ENCODE assay signal across 1 cellular context in the genomic region with DNA sequence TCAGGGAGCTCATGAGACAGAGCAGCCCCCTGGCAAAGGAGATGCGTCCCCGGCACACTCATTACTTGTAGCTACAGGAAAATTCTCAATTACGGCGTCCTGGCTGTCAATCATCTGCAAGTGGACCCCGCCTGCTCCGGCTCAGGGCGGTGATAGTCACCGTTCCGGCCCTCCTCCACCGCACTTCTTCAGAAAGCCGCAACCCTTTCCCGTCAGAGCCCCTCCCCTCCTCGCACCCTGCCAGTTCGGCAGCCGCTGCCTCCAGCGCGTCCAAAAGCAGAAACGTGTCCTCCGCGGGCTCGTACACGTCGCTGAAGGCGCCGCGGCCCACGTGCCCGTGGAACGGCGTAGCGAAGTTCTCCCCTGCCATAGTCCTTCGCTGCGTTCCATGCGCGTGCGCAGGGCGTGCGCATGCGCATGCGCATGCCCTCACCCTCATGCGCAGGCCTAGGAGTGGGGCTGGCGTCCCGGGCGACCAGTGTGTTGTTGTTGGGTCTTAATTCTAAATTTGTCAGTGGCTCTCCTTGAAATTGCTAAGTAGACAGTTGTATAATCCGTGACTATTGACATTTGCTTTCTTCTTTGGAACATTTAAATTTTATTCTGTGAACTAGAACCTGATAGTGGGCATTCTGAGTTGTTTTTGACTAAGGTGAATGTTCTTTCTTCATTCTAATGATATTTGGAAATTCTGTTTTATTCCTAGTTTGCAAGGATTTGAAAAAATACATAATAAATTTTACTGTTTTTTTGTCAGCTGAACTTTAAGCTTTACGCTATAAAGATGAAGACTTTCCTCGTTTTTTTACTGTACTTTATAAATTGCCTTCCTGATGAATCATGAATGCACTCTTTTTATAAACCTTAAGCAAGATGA.
TF ChIP-seq lines count a peak whose summit lies in the region.

No MANE protein-coding gene starts in this region.

TF ChIP-seq in HepG2, 621 proteins besides CTCF, POLR2A, EP300 and RAD21 (continued from another document and continues in another):
- TF ChIP-seq, protein P1, sequence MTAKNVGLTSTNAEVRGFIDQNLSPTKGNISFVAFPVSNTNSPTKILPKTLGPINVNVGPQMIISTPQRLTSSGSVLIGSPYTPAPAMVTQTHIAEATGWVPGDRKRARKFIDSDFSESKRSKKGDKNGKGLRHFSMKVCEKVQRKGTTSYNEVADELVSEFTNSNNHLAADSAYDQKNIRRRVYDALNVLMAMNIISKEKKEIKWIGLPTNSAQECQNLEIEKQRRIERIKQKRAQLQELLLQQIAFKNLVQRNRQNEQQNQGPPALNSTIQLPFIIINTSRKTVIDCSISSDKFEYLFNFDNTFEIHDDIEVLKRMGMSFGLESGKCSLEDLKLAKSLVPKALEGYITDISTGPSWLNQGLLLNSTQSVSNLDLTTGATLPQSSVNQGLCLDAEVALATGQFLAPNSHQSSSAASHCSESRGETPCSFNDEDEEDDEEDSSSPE (CRISPR knock-in tag; IDR thresholded peaks at IDR 0.05), result peak; percentile 95
- TF ChIP-seq ZNF292 (CRISPR knock-in tag; IDR thresholded peaks at IDR 0.05; ENCODE audit: borderline replicate concordance, low read depth) (peak; percentile 61; the same call in 1 of the 2 replicates), ZNF773 (CRISPR knock-in tag; IDR thresholded peaks at IDR 0.05; ENCODE audit: borderline replicate concordance) (peak; percentile 98), ZNF615 (CRISPR knock-in tag; IDR thresholded peaks at IDR 0.05; ENCODE audit: borderline replicate concordance) (peak; percentile 81; the same call in 1 of the 2 replicates), SIN3B (IDR thresholded peaks at IDR 0.05; ENCODE audit: low read length) (no peak), RORA (CRISPR knock-in tag; IDR thresholded peaks at IDR 0.05) (no peak), ZNF430 (CRISPR knock-in tag; IDR thresholded peaks at IDR 0.05) (peak; percentile 100), ZNF850 (CRISPR knock-in tag; conservative IDR thresholded peaks at IDR 0.05) (peak; percentile 80; the same call in 1 of the 2 replicates), THAP11 (CRISPR knock-in tag; IDR thresholded peaks at IDR 0.05) (peak; percentile 81), RAD51 (IDR thresholded peaks at IDR 0.05; ENCODE audit: borderline replicate concordance) (no peak), RFX3 (CRISPR knock-in tag; IDR thresholded peaks at IDR 0.05) (no peak; the same call in 1 of the 2 replicates), SP2 (CRISPR knock-in tag; IDR thresholded peaks at IDR 0.05) (peak; percentile 53; the same call in 1 of the 2 replicates), ZNF569 (CRISPR knock-in tag; IDR thresholded peaks at IDR 0.05; ENCODE audit: borderline replicate concordance) (0 out of 2 replicates have a peak, but pooled peaks have one; percentile 54), ATF7-NPFF (CRISPR knock-in tag; IDR thresholded peaks at IDR 0.05; ENCODE audit: low read depth) (peak; percentile 96), U2AF2 (IDR thresholded peaks at IDR 0.05; ENCODE audit: low read depth, low read length) (no peak), ZNF468 (CRISPR knock-in tag; IDR thresholded peaks at IDR 0.05) (peak; percentile 98; the same call in 1 of the 2 replicates), ZNF460 (CRISPR knock-in tag; IDR thresholded peaks at IDR 0.05; ENCODE audit: borderline replicate concordance) (no peak), KMT2A (CRISPR knock-in tag; IDR thresholded peaks at IDR 0.05) (peak; percentile 92), ZNF652 (CRISPR knock-in tag; IDR thresholded peaks at IDR 0.05; ENCODE audit: borderline replicate concordance, low read depth) (no peak), ZNF263 (CRISPR knock-in tag; IDR thresholded peaks at IDR 0.05) (peak; percentile 82; the same call in 1 of the 2 replicates), ZNF260 (CRISPR knock-in tag; IDR thresholded peaks at IDR 0.05; ENCODE audit: borderline replicate concordance, low read depth) (no peak), ZSCAN9 (CRISPR knock-in tag; IDR thresholded peaks at IDR 0.05; ENCODE audit: borderline replicate concordance) (peak; percentile 97), HMG20A (CRISPR knock-in tag; IDR thresholded peaks at IDR 0.05; ENCODE audit: borderline replicate concordance) (no peak), CBX2 (IDR thresholded peaks at IDR 0.05; ENCODE audit: low read depth, low read length) (no peak; the same call in 1 of the 2 replicates), CBX2 (CRISPR knock-in tag; IDR thresholded peaks at IDR 0.05; ENCODE audit: low read depth) (no peak), POLR2AphosphoS5 (IDR thresholded peaks at IDR 0.05; ENCODE audit: low read depth, low read length) (peak; percentile 96), ATAD3A (CRISPR knock-in tag; IDR thresholded peaks at IDR 0.05) (0 out of 2 replicates have a peak, but pooled peaks have one; percentile 91), MLLT10 (CRISPR knock-in tag; IDR thresholded peaks at IDR 0.05) (no peak), BORCS8-MEF2B (CRISPR knock-in tag; IDR thresholded peaks at IDR 0.05) (peak; percentile 100), SALL2 (CRISPR knock-in tag; IDR thresholded peaks at IDR 0.05) (peak; percentile 98), ZBTB3 (CRISPR knock-in tag; IDR thresholded peaks at IDR 0.05; ENCODE audit: borderline replicate concordance, low read depth) (peak; percentile 94), ZNF343 (CRISPR knock-in tag; IDR thresholded peaks at IDR 0.05) (peak; percentile 99), ZFP62 (CRISPR knock-in tag; IDR thresholded peaks at IDR 0.05) (no peak), ZNF556 (CRISPR knock-in tag; IDR thresholded peaks at IDR 0.05; ENCODE audit: borderline replicate concordance) (peak; percentile 92; the same call in 1 of the 2 replicates)
- TF ChIP-seq, protein P2, sequence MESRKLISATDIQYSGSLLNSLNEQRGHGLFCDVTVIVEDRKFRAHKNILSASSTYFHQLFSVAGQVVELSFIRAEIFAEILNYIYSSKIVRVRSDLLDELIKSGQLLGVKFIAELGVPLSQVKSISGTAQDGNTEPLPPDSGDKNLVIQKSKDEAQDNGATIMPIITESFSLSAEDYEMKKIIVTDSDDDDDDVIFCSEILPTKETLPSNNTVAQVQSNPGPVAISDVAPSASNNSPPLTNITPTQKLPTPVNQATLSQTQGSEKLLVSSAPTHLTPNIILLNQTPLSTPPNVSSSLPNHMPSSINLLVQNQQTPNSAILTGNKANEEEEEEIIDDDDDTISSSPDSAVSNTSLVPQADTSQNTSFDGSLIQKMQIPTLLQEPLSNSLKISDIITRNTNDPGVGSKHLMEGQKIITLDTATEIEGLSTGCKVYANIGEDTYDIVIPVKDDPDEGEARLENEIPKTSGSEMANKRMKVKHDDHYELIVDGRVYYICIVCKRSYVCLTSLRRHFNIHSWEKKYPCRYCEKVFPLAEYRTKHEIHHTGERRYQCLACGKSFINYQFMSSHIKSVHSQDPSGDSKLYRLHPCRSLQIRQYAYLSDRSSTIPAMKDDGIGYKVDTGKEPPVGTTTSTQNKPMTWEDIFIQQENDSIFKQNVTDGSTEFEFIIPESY (CRISPR knock-in tag; IDR thresholded peaks at IDR 0.05), result peak; percentile 67; the same call in 1 of the 2 replicates
- TF ChIP-seq, protein P3, sequence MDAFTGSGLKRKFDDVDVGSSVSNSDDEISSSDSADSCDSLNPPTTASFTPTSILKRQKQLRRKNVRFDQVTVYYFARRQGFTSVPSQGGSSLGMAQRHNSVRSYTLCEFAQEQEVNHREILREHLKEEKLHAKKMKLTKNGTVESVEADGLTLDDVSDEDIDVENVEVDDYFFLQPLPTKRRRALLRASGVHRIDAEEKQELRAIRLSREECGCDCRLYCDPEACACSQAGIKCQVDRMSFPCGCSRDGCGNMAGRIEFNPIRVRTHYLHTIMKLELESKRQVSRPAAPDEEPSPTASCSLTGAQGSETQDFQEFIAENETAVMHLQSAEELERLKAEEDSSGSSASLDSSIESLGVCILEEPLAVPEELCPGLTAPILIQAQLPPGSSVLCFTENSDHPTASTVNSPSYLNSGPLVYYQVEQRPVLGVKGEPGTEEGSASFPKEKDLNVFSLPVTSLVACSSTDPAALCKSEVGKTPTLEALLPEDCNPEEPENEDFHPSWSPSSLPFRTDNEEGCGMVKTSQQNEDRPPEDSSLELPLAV (CRISPR knock-in tag; conservative IDR thresholded peaks at IDR 0.05; ENCODE audit: low read depth), result peak; percentile 61; the same call in 1 of the 2 replicates
- TF ChIP-seq, protein P4, sequence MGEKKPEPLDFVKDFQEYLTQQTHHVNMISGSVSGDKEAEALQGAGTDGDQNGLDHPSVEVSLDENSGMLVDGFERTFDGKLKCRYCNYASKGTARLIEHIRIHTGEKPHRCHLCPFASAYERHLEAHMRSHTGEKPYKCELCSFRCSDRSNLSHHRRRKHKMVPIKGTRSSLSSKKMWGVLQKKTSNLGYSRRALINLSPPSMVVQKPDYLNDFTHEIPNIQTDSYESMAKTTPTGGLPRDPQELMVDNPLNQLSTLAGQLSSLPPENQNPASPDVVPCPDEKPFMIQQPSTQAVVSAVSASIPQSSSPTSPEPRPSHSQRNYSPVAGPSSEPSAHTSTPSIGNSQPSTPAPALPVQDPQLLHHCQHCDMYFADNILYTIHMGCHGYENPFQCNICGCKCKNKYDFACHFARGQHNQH (CRISPR knock-in tag; IDR thresholded peaks at IDR 0.05), result peak; percentile 96
- TF ChIP-seq, protein P5, sequence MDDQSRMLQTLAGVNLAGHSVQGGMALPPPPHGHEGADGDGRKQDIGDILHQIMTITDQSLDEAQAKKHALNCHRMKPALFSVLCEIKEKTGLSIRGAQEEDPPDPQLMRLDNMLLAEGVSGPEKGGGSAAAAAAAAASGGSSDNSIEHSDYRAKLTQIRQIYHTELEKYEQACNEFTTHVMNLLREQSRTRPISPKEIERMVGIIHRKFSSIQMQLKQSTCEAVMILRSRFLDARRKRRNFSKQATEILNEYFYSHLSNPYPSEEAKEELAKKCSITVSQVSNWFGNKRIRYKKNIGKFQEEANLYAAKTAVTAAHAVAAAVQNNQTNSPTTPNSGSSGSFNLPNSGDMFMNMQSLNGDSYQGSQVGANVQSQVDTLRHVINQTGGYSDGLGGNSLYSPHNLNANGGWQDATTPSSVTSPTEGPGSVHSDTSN (CRISPR knock-in tag; IDR thresholded peaks at IDR 0.05; ENCODE audit: borderline replicate concordance), result no peak
- TF ChIP-seq, protein P6, sequence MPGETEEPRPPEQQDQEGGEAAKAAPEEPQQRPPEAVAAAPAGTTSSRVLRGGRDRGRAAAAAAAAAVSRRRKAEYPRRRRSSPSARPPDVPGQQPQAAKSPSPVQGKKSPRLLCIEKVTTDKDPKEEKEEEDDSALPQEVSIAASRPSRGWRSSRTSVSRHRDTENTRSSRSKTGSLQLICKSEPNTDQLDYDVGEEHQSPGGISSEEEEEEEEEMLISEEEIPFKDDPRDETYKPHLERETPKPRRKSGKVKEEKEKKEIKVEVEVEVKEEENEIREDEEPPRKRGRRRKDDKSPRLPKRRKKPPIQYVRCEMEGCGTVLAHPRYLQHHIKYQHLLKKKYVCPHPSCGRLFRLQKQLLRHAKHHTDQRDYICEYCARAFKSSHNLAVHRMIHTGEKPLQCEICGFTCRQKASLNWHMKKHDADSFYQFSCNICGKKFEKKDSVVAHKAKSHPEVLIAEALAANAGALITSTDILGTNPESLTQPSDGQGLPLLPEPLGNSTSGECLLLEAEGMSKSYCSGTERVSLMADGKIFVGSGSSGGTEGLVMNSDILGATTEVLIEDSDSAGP (CRISPR knock-in tag; IDR thresholded peaks at IDR 0.05; ENCODE audit: borderline replicate concordance), result peak; percentile 92
- TF ChIP-seq, protein P7, sequence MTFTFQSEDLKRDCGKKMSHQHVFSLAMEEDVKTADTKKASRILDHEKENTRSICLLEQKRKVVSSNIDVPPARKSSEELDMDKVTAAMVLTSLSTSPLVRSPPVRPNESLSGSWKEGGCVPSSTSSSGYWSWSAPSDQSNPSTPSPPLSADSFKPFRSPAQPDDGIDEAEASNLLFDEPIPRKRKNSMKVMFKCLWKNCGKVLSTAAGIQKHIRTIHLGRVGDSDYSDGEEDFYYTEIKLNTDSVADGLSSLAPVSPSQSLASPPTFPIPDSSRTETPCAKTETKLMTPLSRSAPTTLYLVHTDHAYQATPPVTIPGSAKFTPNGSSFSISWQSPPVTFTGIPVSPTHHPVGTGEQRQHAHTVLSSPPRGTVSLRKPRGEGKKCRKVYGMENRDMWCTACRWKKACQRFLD (CRISPR knock-in tag; IDR thresholded peaks at IDR 0.05; ENCODE audit: borderline replicate concordance), result peak; percentile 99
- TF ChIP-seq, protein P8, sequence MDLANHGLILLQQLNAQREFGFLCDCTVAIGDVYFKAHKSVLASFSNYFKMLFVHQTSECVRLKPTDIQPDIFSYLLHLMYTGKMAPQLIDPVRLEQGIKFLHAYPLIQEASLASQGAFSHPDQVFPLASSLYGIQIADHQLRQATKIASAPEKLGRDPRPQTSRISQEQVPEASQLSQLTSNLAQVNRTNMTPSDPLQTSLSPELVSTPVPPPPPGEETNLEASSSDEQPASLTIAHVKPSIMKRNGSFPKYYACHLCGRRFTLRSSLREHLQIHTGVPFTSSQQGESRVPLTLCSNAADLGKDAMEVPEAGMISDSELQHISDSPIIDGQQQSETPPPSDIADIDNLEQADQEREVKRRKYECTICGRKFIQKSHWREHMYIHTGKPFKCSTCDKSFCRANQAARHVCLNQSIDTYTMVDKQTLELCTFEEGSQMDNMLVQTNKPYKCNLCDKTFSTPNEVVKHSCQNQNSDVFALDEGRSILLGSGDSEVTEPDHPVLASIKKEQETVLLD (CRISPR knock-in tag; IDR thresholded peaks at IDR 0.05; ENCODE audit: low read depth), result peak; percentile 81; the same call in 1 of the 2 replicates
- TF ChIP-seq, protein P9, sequence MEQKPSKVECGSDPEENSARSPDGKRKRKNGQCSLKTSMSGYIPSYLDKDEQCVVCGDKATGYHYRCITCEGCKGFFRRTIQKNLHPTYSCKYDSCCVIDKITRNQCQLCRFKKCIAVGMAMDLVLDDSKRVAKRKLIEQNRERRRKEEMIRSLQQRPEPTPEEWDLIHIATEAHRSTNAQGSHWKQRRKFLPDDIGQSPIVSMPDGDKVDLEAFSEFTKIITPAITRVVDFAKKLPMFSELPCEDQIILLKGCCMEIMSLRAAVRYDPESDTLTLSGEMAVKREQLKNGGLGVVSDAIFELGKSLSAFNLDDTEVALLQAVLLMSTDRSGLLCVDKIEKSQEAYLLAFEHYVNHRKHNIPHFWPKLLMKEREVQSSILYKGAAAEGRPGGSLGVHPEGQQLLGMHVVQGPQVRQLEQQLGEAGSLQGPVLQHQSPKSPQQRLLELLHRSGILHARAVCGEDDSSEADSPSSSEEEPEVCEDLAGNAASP (CRISPR knock-in tag; IDR thresholded peaks at IDR 0.05; ENCODE audit: borderline replicate concordance), result peak; percentile 64; the same call in 1 of the 2 replicates
- TF ChIP-seq, protein P10, sequence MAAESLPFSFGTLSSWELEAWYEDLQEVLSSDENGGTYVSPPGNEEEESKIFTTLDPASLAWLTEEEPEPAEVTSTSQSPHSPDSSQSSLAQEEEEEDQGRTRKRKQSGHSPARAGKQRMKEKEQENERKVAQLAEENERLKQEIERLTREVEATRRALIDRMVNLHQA (CRISPR knock-in tag; IDR thresholded peaks at IDR 0.05), result no peak
- TF ChIP-seq, protein P11, sequence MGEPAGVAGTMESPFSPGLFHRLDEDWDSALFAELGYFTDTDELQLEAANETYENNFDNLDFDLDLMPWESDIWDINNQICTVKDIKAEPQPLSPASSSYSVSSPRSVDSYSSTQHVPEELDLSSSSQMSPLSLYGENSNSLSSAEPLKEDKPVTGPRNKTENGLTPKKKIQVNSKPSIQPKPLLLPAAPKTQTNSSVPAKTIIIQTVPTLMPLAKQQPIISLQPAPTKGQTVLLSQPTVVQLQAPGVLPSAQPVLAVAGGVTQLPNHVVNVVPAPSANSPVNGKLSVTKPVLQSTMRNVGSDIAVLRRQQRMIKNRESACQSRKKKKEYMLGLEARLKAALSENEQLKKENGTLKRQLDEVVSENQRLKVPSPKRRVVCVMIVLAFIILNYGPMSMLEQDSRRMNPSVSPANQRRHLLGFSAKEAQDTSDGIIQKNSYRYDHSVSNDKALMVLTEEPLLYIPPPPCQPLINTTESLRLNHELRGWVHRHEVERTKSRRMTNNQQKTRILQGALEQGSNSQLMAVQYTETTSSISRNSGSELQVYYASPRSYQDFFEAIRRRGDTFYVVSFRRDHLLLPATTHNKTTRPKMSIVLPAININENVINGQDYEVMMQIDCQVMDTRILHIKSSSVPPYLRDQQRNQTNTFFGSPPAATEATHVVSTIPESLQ (CRISPR knock-in tag; conservative IDR thresholded peaks at IDR 0.05), result peak; percentile 95
